In the genomic region with DNA sequence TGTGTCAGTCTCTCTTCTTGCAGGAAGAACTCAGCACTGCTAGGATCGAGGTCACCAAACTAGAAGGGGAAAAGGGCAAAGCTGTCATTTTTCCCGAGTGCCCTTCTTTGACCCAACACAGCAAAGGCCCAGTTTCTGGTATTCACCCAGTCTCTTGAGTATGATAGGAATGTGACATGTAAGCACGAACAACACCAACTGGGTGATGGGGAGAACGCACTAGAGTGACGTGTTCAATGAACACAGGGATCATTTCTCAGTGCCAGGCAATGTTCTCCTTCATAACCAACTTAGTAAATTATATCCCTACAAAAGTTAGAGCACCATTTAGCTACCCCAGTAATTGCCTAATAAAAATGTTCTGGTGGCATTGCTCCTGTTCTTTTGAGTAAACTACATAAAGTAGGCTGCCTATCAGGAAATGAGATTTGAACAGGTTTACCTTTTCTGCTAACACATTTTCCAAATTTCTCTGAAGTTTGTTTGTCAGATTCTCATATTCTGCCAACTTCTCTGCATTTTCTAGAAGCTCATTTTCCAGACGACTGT, we compare ENCODE assay signal across 1 cellular context.
TF ChIP-seq lines count a peak whose summit lies in the region.

No MANE protein-coding gene starts in this region.

TF ChIP-seq in SK-N-SH treated with all-trans-retinoic acid at 6 μM for 48 hours, 23 proteins besides CTCF, POLR2A, EP300 and RAD21 (continued from another document):
- TF ChIP-seq, protein P1, sequence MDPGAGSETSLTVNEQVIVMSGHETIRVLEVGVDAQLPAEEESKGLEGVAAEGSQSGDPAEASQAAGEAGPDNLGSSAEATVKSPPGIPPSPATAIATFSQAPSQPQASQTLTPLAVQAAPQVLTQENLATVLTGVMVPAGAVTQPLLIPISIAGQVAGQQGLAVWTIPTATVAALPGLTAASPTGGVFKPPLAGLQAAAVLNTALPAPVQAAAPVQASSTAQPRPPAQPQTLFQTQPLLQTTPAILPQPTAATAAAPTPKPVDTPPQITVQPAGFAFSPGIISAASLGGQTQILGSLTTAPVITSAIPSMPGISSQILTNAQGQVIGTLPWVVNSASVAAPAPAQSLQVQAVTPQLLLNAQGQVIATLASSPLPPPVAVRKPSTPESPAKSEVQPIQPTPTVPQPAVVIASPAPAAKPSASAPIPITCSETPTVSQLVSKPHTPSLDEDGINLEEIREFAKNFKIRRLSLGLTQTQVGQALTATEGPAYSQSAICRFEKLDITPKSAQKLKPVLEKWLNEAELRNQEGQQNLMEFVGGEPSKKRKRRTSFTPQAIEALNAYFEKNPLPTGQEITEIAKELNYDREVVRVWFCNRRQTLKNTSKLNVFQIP (CRISPR knock-in tag; IDR thresholded peaks at IDR 0.05; ENCODE audit: borderline replicate concordance, low read depth) = no peak
- no peak for TF ChIP-seq SNAI2 (CRISPR knock-in tag; IDR thresholded peaks at IDR 0.05)
- TF ChIP-seq, protein P2, sequence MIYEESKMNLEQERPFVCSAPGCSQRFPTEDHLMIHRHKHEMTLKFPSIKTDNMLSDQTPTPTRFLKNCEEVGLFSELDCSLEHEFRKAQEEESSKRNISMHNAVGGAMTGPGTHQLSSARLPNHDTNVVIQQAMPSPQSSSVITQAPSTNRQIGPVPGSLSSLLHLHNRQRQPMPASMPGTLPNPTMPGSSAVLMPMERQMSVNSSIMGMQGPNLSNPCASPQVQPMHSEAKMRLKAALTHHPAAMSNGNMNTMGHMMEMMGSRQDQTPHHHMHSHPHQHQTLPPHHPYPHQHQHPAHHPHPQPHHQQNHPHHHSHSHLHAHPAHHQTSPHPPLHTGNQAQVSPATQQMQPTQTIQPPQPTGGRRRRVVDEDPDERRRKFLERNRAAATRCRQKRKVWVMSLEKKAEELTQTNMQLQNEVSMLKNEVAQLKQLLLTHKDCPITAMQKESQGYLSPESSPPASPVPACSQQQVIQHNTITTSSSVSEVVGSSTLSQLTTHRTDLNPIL (CRISPR knock-in tag; IDR thresholded peaks at IDR 0.05; ENCODE audit: low read depth) = no peak
TF ChIP-seq in SK-N-SH treated with all-trans-retinoic acid at 6 μM for 48 hours: peak in this region for 0.
